Comparison of ENCODE assay signal across 9 cellular contexts in genomic region chr7:116499168-116500070, GRCh38. TPM values are rescaled to one million over a fixed set of nuclear protein-coding genes. Genes with fewer than 3 reads are reported as not detected.
DNase-seq lines count a peak whose midpoint lies in the region; ATAC-seq, FAIRE-seq and TF ChIP-seq lines count a peak whose summit lies in the region.
"Had no signal": no experiment of that assay in that cellular context is flagged by ENCODE, and none has a peak within 500 bp of the region (broad histone marks: within the 10 kb centered on the region; RNA-seq: fewer than 3 reads in every experiment).

Gene CAV2 (plus strand): TSS chr7:116499738. CDS start chr7:116499782, 44 bp downstream.

- peaks cover 16% of the 10 kb centered on the region for H3K36me3 Mint-ChIP-seq in MCF 10A (ENCODE audit: insufficient read depth, unreplicated experiment)

- H3K27me3 Mint-ChIP-seq in MCF 10A (ENCODE audit: insufficient read depth, unreplicated experiment) = no peaks in the 10 kb centered on the region

- no peaks in the 10 kb centered on the region for H3K9me3 ChIP-seq in PC-9 (ENCODE audit: insufficient read depth, low read depth)
- no peaks in the 10 kb centered on the region for H3K9me3 ChIP-seq in iPS-18c (ENCODE audit: control insufficient read depth, insufficient read depth, low read length)
- no peaks in the 10 kb centered on the region for H3K9me3 ChIP-seq in sigmoid colon

- peak within 1 kb of the TSS; percentile 90 for H3K27ac Mint-ChIP-seq in MCF 10A (ENCODE audit: low read depth, unreplicated experiment)

- no peak for TF ChIP-seq EP300 in sigmoid colon (IDR thresholded peaks at IDR 0.05)

- H3K4me1 ChIP-seq in PC-9 (replicated peaks; ENCODE audit: insufficient read depth) (peaks cover 35% of the 10 kb centered on the region), sigmoid colon (peaks cover 0 to 30% (median 14%) of the 10 kb centered on the region in 4 donors)

- POLR2A ChIA-PET in PC-9 (lab: Charles Lee; ENCODE audit: unreplicated experiment) = interaction anchor here (0.6 to 1.1 kb wide), 14 partner anchors 12 to 913 kb away, joined by 3 to 17 read pairs (median 4); no protein-coding TSS in a partner anchor
- POLR2A ChIA-PET in MCF 10A (lab: Yijun Ruan, JAX) = interaction anchor here (0.7 to 14.6 kb wide), 26 partner anchors 11 to 287 kb away, joined by 3 to 241 read pairs (median 4); partner anchors contain the start of genes CAV1, MET and TES

- BruUV-seq in PC-9 (replicated peaks; lab: Mats Ljungman, UMichigan) (no TSS peak), MCF 10A (replicated peaks; lab: Mats Ljungman, UMichigan) (no TSS peak)

- peaks cover 37% of the 10 kb centered on the region for H3K79me2 ChIP-seq in PC-9 (ENCODE audit: low read depth)

- H3K4me3 ChIP-seq in PC-9 = peak within 1 kb of the TSS; percentile 89
- H3K4me3 ChIP-seq in iPS-18c (ENCODE audit: insufficient read depth, low read depth, low read length) = peak within 1 kb of the TSS; percentile 67
- H3K4me3 ChIP-seq in sigmoid colon = peak within 1 kb of the TSS; percentile 61 to 82 (median 78)

- CTCF ChIA-PET in PC-9 (lab: Charles Lee) (interaction anchor here (1.4 kb wide), 1 partner anchor 27 kb away, joined by 5 read pairs; no protein-coding TSS in a partner anchor), MCF 10A (lab: Yijun Ruan, JAX) (interaction anchor here (0.5 to 2.7 kb wide), 9 partner anchors 13 to 240 kb away, joined by 3 to 20 read pairs (median 3); no protein-coding TSS in a partner anchor)

- no peaks in the 10 kb centered on the region for H3K9me3 Mint-ChIP-seq in MCF 10A (ENCODE audit: unreplicated experiment)

- peak; percentile 89 for DNase-seq in Daoy (ENCODE audit: low read depth)
- DNase-seq in H54 (ENCODE audit: insufficient read length, low spot score) = peak; percentile 61
- DNase-seq in PC-9 = peak; percentile 88 to 95
- DNase-seq in MCF 10A (ENCODE audit: unreplicated experiment) = peak; percentile 86
- DNase-seq in sigmoid colon = peak; percentile 81
- no peak for DNase-seq in KG1 (lab: John Stamatoyannopoulos, UW)

- H3K4me1 Mint-ChIP-seq in MCF 10A (ENCODE audit: insufficient read depth, unreplicated experiment) = peaks cover 32% of the 10 kb centered on the region

- peak within 1 kb of the TSS; percentile 94 for H3K4me2 ChIP-seq in PC-9

- TF ChIP-seq POLR2A in H54 (IDR thresholded peaks at IDR 0.05; ENCODE audit: low read depth, low read length) (peak; percentile 78), sigmoid colon (IDR thresholded peaks at IDR 0.05) (peak in 1 of 2 donors; percentile 39)

- 2 to 4% methylated on average over 85 of the region's 85 CpGs for WGBS in sigmoid colon, 2 donors

- H2AFZ ChIP-seq in PC-9 = peak within 1 kb of the TSS; percentile 81

- no peaks in the 10 kb centered on the region for H3K9me2 ChIP-seq in PC-9 (ENCODE audit: insufficient read depth)

- peak within 1 kb of the TSS; percentile 87 for H3K4me3 Mint-ChIP-seq in MCF 10A (ENCODE audit: unreplicated experiment)

- H3K27me3 ChIP-seq in PC-9 (ENCODE audit: insufficient read depth, low read depth) (no peaks in the 10 kb centered on the region), sigmoid colon (no peaks in the 10 kb centered on the region)

- H3K27ac ChIP-seq in PC-9 (peak within 1 kb of the TSS; percentile 81), sigmoid colon (peak within 1 kb of the TSS; percentile 89 to 98 (median 95))

- H4K20me1 ChIP-seq in PC-9 (ENCODE audit: insufficient read depth) = no peaks in the 10 kb centered on the region

- intact Hi-C loops in PC-9 (cut with micrococcal nuclease; ENCODE audit: unreplicated experiment) = loop anchor here (1.0 to 2.0 kb wide), 7 partner anchors 25 to 241 kb away; no protein-coding TSS in a partner anchor
- intact Hi-C loops in MCF 10A (cut with micrococcal nuclease) = loop anchor here (1.0 to 5.0 kb wide), 6 partner anchors 27 to 239 kb away; no protein-coding TSS in a partner anchor
- intact Hi-C loops in sigmoid colon (cut with DNase I) = loop anchor here (5.0 kb wide), 1 partner anchor 142 kb away; no protein-coding TSS in a partner anchor

- TF ChIP-seq CTCF in PC-9 (conservative IDR thresholded peaks at IDR 0.05) (no peak), MCF 10A (IDR thresholded peaks at IDR 0.05; ENCODE audit: unreplicated experiment) (no peak), sigmoid colon (IDR thresholded peaks at IDR 0.05) (no peak)

- peaks cover 7% of the 10 kb centered on the region; the same call in 1 of the 2 replicates for H3K36me3 ChIP-seq in PC-9 (ENCODE audit: low read depth)
- no peaks in the 10 kb centered on the region for H3K36me3 ChIP-seq in sigmoid colon

- ATAC-seq in GM21423 (IDR thresholded peaks at IDR 0.05; ENCODE audit: unreplicated experiment) = no peak

- no peak for FAIRE-seq in H54 (lab: Jason Lieb, UNC)
- FAIRE-seq: TTC549 had no signal

- H3F3A ChIP-seq in PC-9 (ENCODE audit: insufficient read depth, low read depth) = peaks cover 31% of the 10 kb centered on the region

RNA-seq across cellular contexts. Expression of gene CAV2, which starts in this region (rescaled TPM):
- total RNA-seq in Daoy (2014; rRNA removed; shearing (Covaris generic)) = 150 and 191 TPM in 2 replicates
- total RNA-seq in PC-9 (2021) (260 and 296 TPM in 2 replicates), MCF 10A (2022) (155 and 171 TPM in 2 replicates), sigmoid colon (100 to 1,000 TPM in 1 of 4 donors, 10 to 100 TPM in 3; 81.8 to 142 (median 88.6) TPM)
- 10 to 100 TPM in 1 of 3 donors, 1 to 10 TPM in 2; 4.6 to 12.8 (median 7.8) TPM for polyA plus RNA-seq in sigmoid colon
